10 cellular contexts compared by ENCODE assay signal in genomic region chr16:56632848-56633365, GRCh38. TPM values are rescaled to one million over a fixed set of nuclear protein-coding genes. Genes with fewer than 3 reads are reported as not detected.
DNase-seq lines count a peak whose midpoint lies in the region; ATAC-seq and TF ChIP-seq lines count a peak whose summit lies in the region.
"Had no signal": no experiment of that assay in that cellular context is flagged by ENCODE, and none has a peak within 500 bp of the region (broad histone marks: within the 10 kb centered on the region; RNA-seq: fewer than 3 reads in every experiment).

No MANE protein-coding gene starts in this region.

- intact Hi-C loops in A673 (cut with micrococcal nuclease; ENCODE audit: unreplicated experiment), result no loop called here

- BruUV-seq in A673 (replicated peaks; lab: Mats Ljungman, UMichigan), result no TSS peak

- H3K4me1 ChIP-seq in A673 (ENCODE audit: insufficient read depth, low read length, poor library complexity, severe bottlenecking) (no peaks in the 10 kb centered on the region), SJSA1 (replicated peaks) (peaks cover 7% of the 10 kb centered on the region), neural progenitor cell (peaks cover 16% of the 10 kb centered on the region)

- TF ChIP-seq CTCF in A673 (conservative IDR thresholded peaks at IDR 0.05; ENCODE audit: low read depth, low read length) (no peak), foreskin fibroblast (IDR thresholded peaks at IDR 0.05; ENCODE audit: low read depth, low read length) (no peak), neural progenitor cell (IDR thresholded peaks at IDR 0.05) (no peak)

- H3K9me3 Mint-ChIP-seq in neural progenitor cell, result peaks cover 3% of the 10 kb centered on the region

- H3K9ac ChIP-seq in neural progenitor cell, result no peak overlapping the region

- in situ Hi-C loops in G401 (cut with HindIII; ENCODE audit: low sequenced_read_pairs), result no loop called here

- H3K4me3 Mint-ChIP-seq in neural progenitor cell, result peak overlapping the region; percentile 72

- no peaks in the 10 kb centered on the region for H3K36me3 ChIP-seq in A673 (ENCODE audit: insufficient read depth, low read length, poor library complexity, severe bottlenecking)
- no peaks in the 10 kb centered on the region for H3K36me3 ChIP-seq in SJSA1
- H3K36me3 ChIP-seq in neural progenitor cell, result no peaks in the 10 kb centered on the region

- H3F3A ChIP-seq in neural progenitor cell (ENCODE audit: low read depth), result no peaks in the 10 kb centered on the region

- no peak overlapping the region for H3K27ac Mint-ChIP-seq in neural progenitor cell

- no peak for DNase-seq in A673 (ENCODE audit: low spot score)
- DNase-seq in SJSA1 (ENCODE audit: low read depth in 1 of 2, low spot score in 2 of 2), result no peak
- no peak for DNase-seq in foreskin fibroblast
- no peak for DNase-seq in neural progenitor cell (ENCODE audit: low spot score)
- DNase-seq in erythroblast (lab: John Stamatoyannopoulos, UW), result no peak
- DNase-seq in G401 (ENCODE audit: low spot score), result no peak
- DNase-seq: IMR-90 had no signal

- CTCF ChIA-PET in A673 (lab: Charles Lee), result no interaction called here

- no peak overlapping the region for H2AFZ ChIP-seq in neural progenitor cell (replicated peaks)

- no peaks in the 10 kb centered on the region for H3K9me3 ChIP-seq in A673 (ENCODE audit: low read depth, low read length, poor library complexity, severe bottlenecking)
- H3K9me3 ChIP-seq in SJSA1 (replicated peaks), result no peaks in the 10 kb centered on the region
- no peaks in the 10 kb centered on the region for H3K9me3 ChIP-seq in neural progenitor cell (ENCODE audit: low read depth)

- H3K4me3 ChIP-seq in A673 (ENCODE audit: low read depth, low read length, poor library complexity, severe bottlenecking), result peak overlapping the region; percentile 23
- H3K4me3 ChIP-seq in SJSA1, result peak overlapping the region; percentile 38; the same call in 1 of the 2 replicates
- peak overlapping the region; percentile 43 to 46 for H3K4me3 ChIP-seq in foreskin fibroblast (ENCODE audit: low read depth in 1 of 2, low read length in 2 of 2)
- H3K4me3 ChIP-seq in neural progenitor cell, result peak overlapping the region; percentile 47

- peaks cover 71% of the 10 kb centered on the region for H4K20me1 ChIP-seq in neural progenitor cell (ENCODE audit: low read depth)

- peak overlapping the region; percentile 83 for H3K4me2 ChIP-seq in neural progenitor cell

- H3K79me2 ChIP-seq in neural progenitor cell (ENCODE audit: low read depth), result no peaks in the 10 kb centered on the region

- peaks cover 88% of the 10 kb centered on the region for H3K27me3 Mint-ChIP-seq in neural progenitor cell (ENCODE audit: insufficient read depth, low read depth)

- H3K27me3 ChIP-seq in A673 (replicated peaks; ENCODE audit: insufficient read depth, low read depth, low read length, poor library complexity) (peaks cover 59% of the 10 kb centered on the region), SJSA1 (replicated peaks) (peaks cover 6% of the 10 kb centered on the region; the same call in 1 of the 2 replicates), neural progenitor cell (peaks cover 100% of the 10 kb centered on the region)

- no peak for TF ChIP-seq POLR2A in erythroblast (IDR thresholded peaks at IDR 0.05; ENCODE audit: low read length)

- H3K4me1 Mint-ChIP-seq in neural progenitor cell, result peaks cover 17% of the 10 kb centered on the region

- H3K27ac ChIP-seq in A673 (ENCODE audit: low read depth, low read length, poor library complexity, severe bottlenecking) (no peak overlapping the region), SJSA1 (no peak overlapping the region), neural progenitor cell (no peak overlapping the region)

- POLR2A ChIA-PET in A673 (lab: Charles Lee; ENCODE audit: low non-redundant PET), result no interaction called here

- H3K36me3 Mint-ChIP-seq in neural progenitor cell, result no peaks in the 10 kb centered on the region

- no peak for ATAC-seq in GM21786 (IDR thresholded peaks at IDR 0.05; ENCODE audit: unreplicated experiment)
- ATAC-seq in GM18870 (IDR thresholded peaks at IDR 0.05; ENCODE audit: unreplicated experiment), result no peak

RNA-seq across cellular contexts. Expression of gene MT1M, which starts 0.4 kb away (rescaled TPM):
- 0.49 TPM in 1 of 2 replicates, not detected in the other for total RNA-seq in A673 (2021)
- total RNA-seq in SJSA1 (2014; rRNA removed; shearing (Covaris generic)), result 0.74 and 7.0 TPM in 2 replicates
- total RNA-seq in neural progenitor cell (ENCODE audit: low replicate concordance), result not detected in 2 replicates
- not detected in 2 replicates for total RNA-seq in G401 (2014; rRNA removed; shearing (Covaris generic))
- total RNA-seq: IMR-90, OCI-LY7 had no signal

RNA-seq across cellular contexts. Expression of gene MT1A, which starts 5.6 kb away (rescaled TPM):
- not detected in 2 replicates for total RNA-seq in A673 (2021)
- total RNA-seq in SJSA1 (2014; rRNA removed; shearing (Covaris generic)), result not detected in 2 replicates
- total RNA-seq in neural progenitor cell (ENCODE audit: low replicate concordance), result not detected in 2 replicates
- total RNA-seq in G401 (2014; rRNA removed; shearing (Covaris generic)), result not detected in 2 replicates
- total RNA-seq: IMR-90, OCI-LY7 had no signal

RNA-seq across cellular contexts. Expression of gene MT1E, which starts 7.3 kb away (rescaled TPM):
- total RNA-seq in A673 (2021) (21.6 and 50.6 TPM in 2 replicates), neural progenitor cell (ENCODE audit: low replicate concordance) (1.9 and 2.4 TPM in 2 replicates)
- total RNA-seq in SJSA1 (2014; rRNA removed; shearing (Covaris generic)), result 63.9 and 155 TPM in 2 replicates
- not detected in 2 replicates for total RNA-seq in G401 (2014; rRNA removed; shearing (Covaris generic))
- total RNA-seq: OCI-LY7 had no signal

RNA-seq across cellular contexts. Expression of gene MT1B, which starts 18.8 kb away (rescaled TPM):
- not detected in 2 replicates for total RNA-seq in A673 (2021)
- not detected in 2 replicates for total RNA-seq in SJSA1 (2014; rRNA removed; shearing (Covaris generic))
- not detected in 2 replicates for total RNA-seq in neural progenitor cell (ENCODE audit: low replicate concordance)
- not detected in 2 replicates for total RNA-seq in G401 (2014; rRNA removed; shearing (Covaris generic))
- total RNA-seq: IMR-90, OCI-LY7 had no signal

RNA-seq across cellular contexts. Expression of gene MT2A, which starts 24.5 kb away (rescaled TPM):
- total RNA-seq in A673 (2021), result 81.8 and 218 TPM in 2 replicates
- 48.4 and 69.6 TPM in 2 replicates for total RNA-seq in SJSA1 (2014; rRNA removed; shearing (Covaris generic))
- total RNA-seq in neural progenitor cell (ENCODE audit: low replicate concordance), result 1.3 TPM in 1 of 2 replicates, not detected in the other
- total RNA-seq in G401 (2014; rRNA removed; shearing (Covaris generic)), result 0.43 TPM in 1 of 2 replicates, not detected in the other
